27 cellular contexts compared by ENCODE assay signal in the genomic region with DNA sequence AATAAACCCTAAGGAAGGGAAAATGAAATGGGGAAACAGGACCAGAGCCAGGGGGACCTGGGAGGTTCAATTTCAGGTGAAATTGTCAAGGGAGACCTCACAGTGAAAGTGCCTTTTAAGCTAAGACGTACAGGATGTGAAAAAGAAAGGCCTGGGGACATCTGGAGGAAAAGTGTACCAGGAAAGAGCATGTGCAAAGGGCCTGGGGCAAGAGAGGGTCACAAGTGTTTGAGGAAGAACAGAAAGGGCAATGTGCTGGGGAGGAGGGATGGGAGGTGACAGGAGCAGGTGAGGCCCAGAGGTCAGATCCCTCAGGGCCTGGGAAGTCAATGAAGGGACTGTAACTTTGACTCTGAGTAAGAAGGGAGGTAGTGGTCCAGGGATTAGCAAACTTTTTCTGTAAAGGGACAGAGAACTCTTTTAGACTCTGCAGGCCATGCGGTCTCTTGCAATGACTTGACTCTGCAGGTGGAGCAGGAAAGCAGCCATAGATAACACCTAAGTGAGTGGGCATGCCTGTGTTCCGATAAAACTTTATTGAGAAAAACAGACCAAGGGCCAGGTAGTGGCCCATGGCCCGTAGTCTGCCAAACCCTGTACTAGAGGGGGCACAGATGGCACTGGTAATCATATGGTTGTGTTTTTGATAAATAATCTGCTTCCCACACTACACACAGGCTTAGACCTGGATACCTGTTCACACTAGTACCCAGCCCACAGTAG.
DNase-seq lines count a peak whose midpoint lies in the region; ATAC-seq and TF ChIP-seq lines count a peak whose summit lies in the region.
"Had no signal": no experiment of that assay in that cellular context is flagged by ENCODE, and none has a peak within 500 bp of the region (broad histone marks: within the 10 kb centered on the region; RNA-seq: fewer than 3 reads in every experiment).

No MANE protein-coding gene starts in this region.

- no peaks in the 10 kb centered on the region for H3K79me2 ChIP-seq in GM23338 (replicated peaks; ENCODE audit: insufficient read depth)

- no peaks in the 10 kb centered on the region for H3K9me2 ChIP-seq in GM23338 (ENCODE audit: insufficient read depth)

- in situ Hi-C loops in Panc1 (cut with HindIII; ENCODE audit: low pct_unique_long_range_greater_than_20kb, low sequenced_read_pairs), result no loop called here

- intact Hi-C loops in activated CD4-positive, alpha-beta T cell treated with anti-CD3 and anti-CD28 coated beads, Interleukin-2, amount 10 ng/mL, durations not matched to agents 24 days and 14 days (cut with micrococcal nuclease), result no loop called here
- intact Hi-C loops in Panc1 (cut with micrococcal nuclease; ENCODE audit: unreplicated experiment), result no loop called here

- H3K9me3 Mint-ChIP-seq in activated CD4-positive, alpha-beta T cell treated with anti-CD3 and anti-CD28 coated beads, Interleukin-2, amount 10 ng/mL, durations not matched to agents 24 days and 14 days, result no peaks in the 10 kb centered on the region
- peaks cover 18% of the 10 kb centered on the region for H3K9me3 Mint-ChIP-seq in GM23338

- no peaks in the 10 kb centered on the region for H4K20me1 ChIP-seq in GM23338 (replicated peaks; ENCODE audit: insufficient read depth)

- H3K4me3 ChIP-seq in GM23338 (0 out of 2 replicates have a peak overlapping the region, but pooled peaks have one; percentile 26), Panc1 (ENCODE audit: low read depth in 2 of 2, low read length in 2 of 2) (no peak overlapping the region), iPS-15b (ENCODE audit: low read depth, low read length) (peak overlapping the region; percentile 39)
- H3K4me3 ChIP-seq: esophagus squamous epithelium, prostate gland, SJSA1, stomach, tibial artery had no signal

- no peak overlapping the region for H3K4me2 ChIP-seq in GM23338

- H3K9me3 ChIP-seq in Panc1 (ENCODE audit: control insufficient read depth, insufficient read depth, low read depth, low read length) (peaks cover 3% of the 10 kb centered on the region; the same call in 1 of the 2 replicates), iPS-15b (ENCODE audit: control insufficient read depth, insufficient read depth, low read length) (no peaks in the 10 kb centered on the region)
- H3K9me3 ChIP-seq: prostate gland, SJSA1, stomach had no signal

- peak overlapping the region; percentile 47 for H3K27ac Mint-ChIP-seq in activated CD4-positive, alpha-beta T cell treated with anti-CD3 and anti-CD28 coated beads, Interleukin-2, amount 10 ng/mL, durations not matched to agents 24 days and 14 days
- no peak overlapping the region for H3K27ac Mint-ChIP-seq in GM23338
- H3K27ac Mint-ChIP-seq: activated naive CD8-positive, alpha-beta T cell treated with anti-CD3 and anti-CD28 coated beads for 36 hours; mesothelial cell of epicardium had no signal

- H3K36me3 Mint-ChIP-seq in activated CD4-positive, alpha-beta T cell treated with anti-CD3 and anti-CD28 coated beads, Interleukin-2, amount 10 ng/mL, durations not matched to agents 24 days and 14 days (ENCODE audit: low read depth), result no peaks in the 10 kb centered on the region
- H3K36me3 Mint-ChIP-seq in GM23338 (ENCODE audit: low read depth), result peaks cover 8% of the 10 kb centered on the region; the same call in 2 of the 3 replicates
- H3K36me3 Mint-ChIP-seq: mesothelial cell of epicardium had no signal

- no peak overlapping the region for H3K9ac ChIP-seq in iPS-15b (ENCODE audit: low read depth, low read length)

- H3K27me3 Mint-ChIP-seq in activated CD4-positive, alpha-beta T cell treated with anti-CD3 and anti-CD28 coated beads, Interleukin-2, amount 10 ng/mL, durations not matched to agents 24 days and 14 days, result no peaks in the 10 kb centered on the region
- H3K27me3 Mint-ChIP-seq in GM23338 (ENCODE audit: insufficient read depth, low read depth, poor library complexity), result peaks cover 7% of the 10 kb centered on the region
- H3K27me3 Mint-ChIP-seq: activated naive CD8-positive, alpha-beta T cell treated with anti-CD3 and anti-CD28 coated beads for 36 hours; naive B cell had no signal

- POLR2A ChIA-PET in Panc1 (lab: Charles Lee) (no interaction called here), RWPE1 (lab: Yijun Ruan, JAX; ENCODE audit: low non-redundant PET) (no interaction called here)

- H2AFZ ChIP-seq in GM23338, result no peak overlapping the region

- CTCF ChIA-PET in Panc1 (lab: Charles Lee) (no interaction called here), RWPE1 (lab: Yijun Ruan, JAX) (no interaction called here)

- peaks cover 11% of the 10 kb centered on the region for H3K4me1 ChIP-seq in GM23338 (ENCODE audit: insufficient read depth)
- peaks cover 30% of the 10 kb centered on the region for H3K4me1 ChIP-seq in Panc1 (ENCODE audit: control insufficient read depth, insufficient read depth, low read length)
- H3K4me1 ChIP-seq in iPS-15b (ENCODE audit: control insufficient read depth, insufficient read depth, low read length), result peaks cover 12% of the 10 kb centered on the region

- no TSS peak for BruUV-seq in Panc1 (replicated peaks; lab: Mats Ljungman, UMichigan)

- DNase-seq in activated CD4-positive, alpha-beta T cell treated with anti-CD3 and anti-CD28 coated beads, Interleukin-2, amount 10 ng/mL, durations not matched to agents 24 days and 14 days, result no peak
- DNase-seq in activated CD4-positive, alpha-beta T cell treated with anti-CD3 and anti-CD28 coated beads, Interleukin-2, amount 50 U/mL, for 48 hours, result no peak
- DNase-seq in GM23338 (ENCODE audit: low spot score), result no peak
- DNase-seq in Panc1 (ENCODE audit: low read depth, low spot score), result no peak
- DNase-seq in RWPE1 (ENCODE audit: low spot score), result no peak
- DNase-seq in DMS53 treated with DMSO at 0.1 percent for 48 hours (lab: John Stamatoyannopoulos, UW; ENCODE audit: unreplicated experiment), result no peak
- DNase-seq in NCI-H1694 (lab: John Stamatoyannopoulos, UW), result no peak
- DNase-seq: activated CD4-positive, alpha-beta T cell treated with anti-CD3 and anti-CD28 coated beads, Interleukin-2, amount 50 U/mL, for 4 hours; activated effector memory CD4-positive, alpha-beta T cell treated with anti-CD3 and anti-CD28 coated beads, Interleukin-2, amount 50 U/mL, for 16 hours; activated naive CD8-positive, alpha-beta T cell treated with anti-CD3 and anti-CD28 coated beads for 36 hours; central memory CD4-positive, alpha-beta T cell; esophagus squamous epithelium; foreskin melanocyte; IMR-90; islet precursor cell; left ventricle myocardium superior; naive B cell; NCI-H1092 treated with DMSO at 0.1 percent for 48 hours; NCI-H1930; NCI-H526; nucleus accumbens; stomach; tibial artery had no signal

- no peaks in the 10 kb centered on the region for H3K27me3 ChIP-seq in GM23338 (ENCODE audit: insufficient read depth)
- no peaks in the 10 kb centered on the region for H3K27me3 ChIP-seq in Panc1 (ENCODE audit: control insufficient read depth, insufficient read depth, low read length)
- H3K27me3 ChIP-seq in iPS-15b (ENCODE audit: control insufficient read depth, insufficient read depth, low read length), result no peaks in the 10 kb centered on the region
- H3K27me3 ChIP-seq: esophagus squamous epithelium, SJSA1, stomach, tibial artery had no signal

- H3K4me3 Mint-ChIP-seq in activated CD4-positive, alpha-beta T cell treated with anti-CD3 and anti-CD28 coated beads, Interleukin-2, amount 10 ng/mL, durations not matched to agents 24 days and 14 days, result no peak overlapping the region
- no peak overlapping the region; the same call in 2 of the 3 replicates for H3K4me3 Mint-ChIP-seq in GM23338
- H3K4me3 Mint-ChIP-seq: activated naive CD8-positive, alpha-beta T cell treated with anti-CD3 and anti-CD28 coated beads for 36 hours; mesothelial cell of epicardium had no signal

- TF ChIP-seq CTCF in GM23338 (conservative IDR thresholded peaks at IDR 0.05; ENCODE audit: low read depth in 2 of 2), result no peak
- TF ChIP-seq CTCF in Panc1 (IDR thresholded peaks at IDR 0.05), result no peak
- TF ChIP-seq CTCF in RWPE1 (conservative IDR thresholded peaks at IDR 0.05; ENCODE audit: low read depth), result no peak

- H3F3A ChIP-seq in GM23338 (replicated peaks; ENCODE audit: low read depth), result peaks cover 6% of the 10 kb centered on the region; the same call in 1 of the 2 replicates

- H3K4me1 Mint-ChIP-seq in activated CD4-positive, alpha-beta T cell treated with anti-CD3 and anti-CD28 coated beads, Interleukin-2, amount 10 ng/mL, durations not matched to agents 24 days and 14 days, result peaks cover 11% of the 10 kb centered on the region
- H3K4me1 Mint-ChIP-seq in GM23338, result peaks cover 23% of the 10 kb centered on the region

- H3K36me3 ChIP-seq in GM23338 (ENCODE audit: insufficient read depth) (no peaks in the 10 kb centered on the region), Panc1 (ENCODE audit: control insufficient read depth, insufficient read depth, low read length) (no peaks in the 10 kb centered on the region), iPS-15b (ENCODE audit: control insufficient read depth, insufficient read depth, low read length) (no peaks in the 10 kb centered on the region)
- H3K36me3 ChIP-seq: esophagus squamous epithelium, prostate gland, SJSA1, stomach, tibial artery had no signal

- no peak overlapping the region for H3K27ac ChIP-seq in GM23338 (ENCODE audit: low read depth)
- peak overlapping the region; percentile 58; the same call in 1 of the 2 replicates for H3K27ac ChIP-seq in Panc1 (ENCODE audit: low read length)
- no peak overlapping the region for H3K27ac ChIP-seq in RWPE1
- H3K27ac ChIP-seq: prostate gland, SJSA1, stomach, tibial artery had no signal

- ATAC-seq in GM23338 (no peak), Panc1 (no peak)
- ATAC-seq: left ventricle myocardium superior had no signal

TF ChIP-seq in GM23338, 12 proteins besides CTCF, POLR2A, EP300 and RAD21 (continues in another document):
- TF ChIP-seq JUNB (IDR thresholded peaks at IDR 0.05; ENCODE audit: unreplicated experiment), result no peak
- TF ChIP-seq ZNF331 (CRISPR knock-in tag; IDR thresholded peaks at IDR 0.05; ENCODE audit: low read depth), result no peak
- TF ChIP-seq, protein P1, sequence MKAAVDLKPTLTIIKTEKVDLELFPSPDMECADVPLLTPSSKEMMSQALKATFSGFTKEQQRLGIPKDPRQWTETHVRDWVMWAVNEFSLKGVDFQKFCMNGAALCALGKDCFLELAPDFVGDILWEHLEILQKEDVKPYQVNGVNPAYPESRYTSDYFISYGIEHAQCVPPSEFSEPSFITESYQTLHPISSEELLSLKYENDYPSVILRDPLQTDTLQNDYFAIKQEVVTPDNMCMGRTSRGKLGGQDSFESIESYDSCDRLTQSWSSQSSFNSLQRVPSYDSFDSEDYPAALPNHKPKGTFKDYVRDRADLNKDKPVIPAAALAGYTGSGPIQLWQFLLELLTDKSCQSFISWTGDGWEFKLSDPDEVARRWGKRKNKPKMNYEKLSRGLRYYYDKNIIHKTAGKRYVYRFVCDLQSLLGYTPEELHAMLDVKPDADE (IDR thresholded peaks at IDR 0.05), result no peak
- no peak for TF ChIP-seq EZH2 (IDR thresholded peaks at IDR 0.05; ENCODE audit: low read depth, unreplicated experiment)
- no peak for TF ChIP-seq EZH2phosphoT487 (IDR thresholded peaks at IDR 0.05; ENCODE audit: unreplicated experiment)
- TF ChIP-seq POLR2AphosphoS5 (IDR thresholded peaks at IDR 0.05; ENCODE audit: low read depth), result no peak
- TF ChIP-seq STAT1 (IDR thresholded peaks at IDR 0.05; ENCODE audit: unreplicated experiment), result no peak
- TF ChIP-seq NANOG (IDR thresholded peaks at IDR 0.05; ENCODE audit: borderline replicate concordance), result no peak
- TF ChIP-seq ZNF114 (CRISPR knock-in tag; IDR thresholded peaks at IDR 0.05), result no peak

Comparison
In these comparisons a context has a peak if more than half of its experiments do, and no peak if none do; other contexts are left out.
1. H3K4me3 ChIP-seq: peak in GM23338 (single experiment) and iPS-15b (single experiment); none in Panc1 (0 of 2).